In genomic region chr13:32586022-32586900, GRCh38 we compare ENCODE assay signal across 1 cellular context.
A peak's percentile ranks its signal among the peaks of the same experiment; 100 is the strongest.
TF ChIP-seq lines count a peak whose summit lies in the region.

A gene with protein sequence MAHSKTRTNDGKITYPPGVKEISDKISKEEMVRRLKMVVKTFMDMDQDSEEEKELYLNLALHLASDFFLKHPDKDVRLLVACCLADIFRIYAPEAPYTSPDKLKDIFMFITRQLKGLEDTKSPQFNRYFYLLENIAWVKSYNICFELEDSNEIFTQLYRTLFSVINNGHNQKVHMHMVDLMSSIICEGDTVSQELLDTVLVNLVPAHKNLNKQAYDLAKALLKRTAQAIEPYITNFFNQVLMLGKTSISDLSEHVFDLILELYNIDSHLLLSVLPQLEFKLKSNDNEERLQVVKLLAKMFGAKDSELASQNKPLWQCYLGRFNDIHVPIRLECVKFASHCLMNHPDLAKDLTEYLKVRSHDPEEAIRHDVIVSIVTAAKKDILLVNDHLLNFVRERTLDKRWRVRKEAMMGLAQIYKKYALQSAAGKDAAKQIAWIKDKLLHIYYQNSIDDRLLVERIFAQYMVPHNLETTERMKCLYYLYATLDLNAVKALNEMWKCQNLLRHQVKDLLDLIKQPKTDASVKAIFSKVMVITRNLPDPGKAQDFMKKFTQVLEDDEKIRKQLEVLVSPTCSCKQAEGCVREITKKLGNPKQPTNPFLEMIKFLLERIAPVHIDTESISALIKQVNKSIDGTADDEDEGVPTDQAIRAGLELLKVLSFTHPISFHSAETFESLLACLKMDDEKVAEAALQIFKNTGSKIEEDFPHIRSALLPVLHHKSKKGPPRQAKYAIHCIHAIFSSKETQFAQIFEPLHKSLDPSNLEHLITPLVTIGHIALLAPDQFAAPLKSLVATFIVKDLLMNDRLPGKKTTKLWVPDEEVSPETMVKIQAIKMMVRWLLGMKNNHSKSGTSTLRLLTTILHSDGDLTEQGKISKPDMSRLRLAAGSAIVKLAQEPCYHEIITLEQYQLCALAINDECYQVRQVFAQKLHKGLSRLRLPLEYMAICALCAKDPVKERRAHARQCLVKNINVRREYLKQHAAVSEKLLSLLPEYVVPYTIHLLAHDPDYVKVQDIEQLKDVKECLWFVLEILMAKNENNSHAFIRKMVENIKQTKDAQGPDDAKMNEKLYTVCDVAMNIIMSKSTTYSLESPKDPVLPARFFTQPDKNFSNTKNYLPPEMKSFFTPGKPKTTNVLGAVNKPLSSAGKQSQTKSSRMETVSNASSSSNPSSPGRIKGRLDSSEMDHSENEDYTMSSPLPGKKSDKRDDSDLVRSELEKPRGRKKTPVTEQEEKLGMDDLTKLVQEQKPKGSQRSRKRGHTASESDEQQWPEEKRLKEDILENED (N-terminal part only) (plus strand): TSS chr13:32586452. CDS start chr13:32648773, 62,321 bp downstream.

TF ChIP-seq in HCT116, 20 proteins besides CTCF, POLR2A, EP300 and RAD21 (continued from another document):
- peak; percentile 43; the same call in 1 of the 2 replicates for TF ChIP-seq MAX (IDR thresholded peaks at IDR 0.05)
